1 cellular context compared by ENCODE assay signal in genomic region chr7:66075590-66076458, GRCh38.
TF ChIP-seq lines count a peak whose summit lies in the region.

ASL (plus strand) TSS chr7:66075819; CDS start chr7:66076082, 263 bp downstream.

TF ChIP-seq in HepG2, 621 proteins besides CTCF, POLR2A, EP300 and RAD21 (continued from another document and continues in another):
- TF ChIP-seq FIP1L1 (IDR thresholded peaks at IDR 0.05; ENCODE audit: borderline replicate concordance, insufficient read depth, low read depth, low read length), result no peak
- TF ChIP-seq LRRFIP1 (CRISPR knock-in tag; conservative IDR thresholded peaks at IDR 0.05), result no peak
- peak; percentile 53; the same call in 1 of the 2 replicates for TF ChIP-seq ZFP90 (CRISPR knock-in tag; IDR thresholded peaks at IDR 0.05; ENCODE audit: borderline replicate concordance)
- no peak; the same call in 1 of the 2 replicates for TF ChIP-seq RFX1 (IDR thresholded peaks at IDR 0.05)
- peak; percentile 98; the same call in 1 of the 2 replicates for TF ChIP-seq KLF11 (CRISPR knock-in tag; IDR thresholded peaks at IDR 0.05)
- no peak for TF ChIP-seq ZNF589 (CRISPR knock-in tag; conservative IDR thresholded peaks at IDR 0.05)
- no peak for TF ChIP-seq SRSF4 (IDR thresholded peaks at IDR 0.05; ENCODE audit: low read depth, low read length, poor library complexity, severe bottlenecking)
- no peak for TF ChIP-seq SCMH1 (CRISPR knock-in tag; IDR thresholded peaks at IDR 0.05; ENCODE audit: borderline replicate concordance)
- TF ChIP-seq SIN3B (IDR thresholded peaks at IDR 0.05; ENCODE audit: low read length), result no peak
- TF ChIP-seq HES4 (CRISPR knock-in tag; IDR thresholded peaks at IDR 0.05; ENCODE audit: borderline replicate concordance), result peak; percentile 87; the same call in 1 of the 2 replicates
- TF ChIP-seq ZNF543 (CRISPR knock-in tag; IDR thresholded peaks at IDR 0.05), result no peak
- no peak for TF ChIP-seq ZNF761 (CRISPR knock-in tag; conservative IDR thresholded peaks at IDR 0.05)
- TF ChIP-seq TARDBP (CRISPR knock-in tag; IDR thresholded peaks at IDR 0.05), result peak; percentile 52; the same call in 1 of the 2 replicates
- TF ChIP-seq JUNB (CRISPR knock-in tag; IDR thresholded peaks at IDR 0.05; ENCODE audit: borderline replicate concordance), result no peak
- peak; percentile 73 for TF ChIP-seq SRY (CRISPR knock-in tag; IDR thresholded peaks at IDR 0.05)
- TF ChIP-seq HOXA7 (CRISPR knock-in tag; IDR thresholded peaks at IDR 0.05), result no peak
- TF ChIP-seq HDAC6 (IDR thresholded peaks at IDR 0.05; ENCODE audit: low read depth, low read length), result no peak
- peak; percentile 43 for TF ChIP-seq POGZ (CRISPR knock-in tag; IDR thresholded peaks at IDR 0.05)
- TF ChIP-seq THAP9 (CRISPR knock-in tag; IDR thresholded peaks at IDR 0.05; ENCODE audit: borderline replicate concordance), result peak; percentile 18; the same call in 1 of the 2 replicates
- TF ChIP-seq ZGPAT (CRISPR knock-in tag; IDR thresholded peaks at IDR 0.05), result peak; percentile 83
- TF ChIP-seq ZNF629 (CRISPR knock-in tag; conservative IDR thresholded peaks at IDR 0.05), result no peak; the same call in 1 of the 2 replicates
- TF ChIP-seq RARG (CRISPR knock-in tag; IDR thresholded peaks at IDR 0.05; ENCODE audit: low read depth), result no peak; the same call in 1 of the 2 replicates
- TF ChIP-seq HMG20A (CRISPR knock-in tag; IDR thresholded peaks at IDR 0.05; ENCODE audit: borderline replicate concordance), result no peak; the same call in 1 of the 2 replicates
- peak; percentile 48; the same call in 1 of the 2 replicates for TF ChIP-seq SATB2 (CRISPR knock-in tag; IDR thresholded peaks at IDR 0.05)
- TF ChIP-seq ZNF20 (CRISPR knock-in tag; IDR thresholded peaks at IDR 0.05), result no peak
- TF ChIP-seq ZNF275 (CRISPR knock-in tag; IDR thresholded peaks at IDR 0.05; ENCODE audit: borderline replicate concordance), result 0 out of 2 replicates have a peak, but pooled peaks have one; percentile 41
- no peak for TF ChIP-seq SMAD3 (CRISPR knock-in tag; IDR thresholded peaks at IDR 0.05)
- TF ChIP-seq EEA1 (CRISPR knock-in tag; IDR thresholded peaks at IDR 0.05; ENCODE audit: borderline replicate concordance), result no peak
- peak; percentile 45; the same call in 1 of the 2 replicates for TF ChIP-seq ZNF878 (CRISPR knock-in tag; IDR thresholded peaks at IDR 0.05)
- peak; percentile 39; the same call in 1 of the 2 replicates for TF ChIP-seq ZSCAN31 (CRISPR knock-in tag; IDR thresholded peaks at IDR 0.05; ENCODE audit: low read depth)
- TF ChIP-seq ZNF652 (CRISPR knock-in tag; IDR thresholded peaks at IDR 0.05; ENCODE audit: borderline replicate concordance, low read depth), result no peak
- no peak for TF ChIP-seq ZNF225 (CRISPR knock-in tag; IDR thresholded peaks at IDR 0.05)
- peak; percentile 42; the same call in 1 of the 2 replicates for TF ChIP-seq ZNF580 (CRISPR knock-in tag; IDR thresholded peaks at IDR 0.05; ENCODE audit: borderline replicate concordance, low read depth)
- no peak for TF ChIP-seq FOSL1 (CRISPR knock-in tag; IDR thresholded peaks at IDR 0.05; ENCODE audit: borderline replicate concordance)
- TF ChIP-seq ZFP36L2 (CRISPR knock-in tag; IDR thresholded peaks at IDR 0.05), result no peak
- TF ChIP-seq PATZ1 (CRISPR knock-in tag; IDR thresholded peaks at IDR 0.05), result peak; percentile 28; the same call in 1 of the 2 replicates
- TF ChIP-seq ZNF251 (CRISPR knock-in tag; IDR thresholded peaks at IDR 0.05), result no peak
- peak; percentile 43 for TF ChIP-seq SKI (IDR thresholded peaks at IDR 0.05; ENCODE audit: partially characterized antibody)
- TF ChIP-seq YY1 (IDR thresholded peaks at IDR 0.05; ENCODE audit: insufficient read depth, insufficient replicate concordance, low read depth, low read length), result peak; percentile 51
- TF ChIP-seq ZNF512B (CRISPR knock-in tag; IDR thresholded peaks at IDR 0.05; ENCODE audit: borderline replicate concordance), result no peak
- TF ChIP-seq CCAR2 (optimal IDR thresholded peaks at IDR 0.05; ENCODE audit: low read depth, low read length), result no peak
- TF ChIP-seq ZNF34 (CRISPR knock-in tag; IDR thresholded peaks at IDR 0.05; ENCODE audit: borderline replicate concordance), result no peak
- 0 out of 2 replicates have a peak, but pooled peaks have one; percentile 39 for TF ChIP-seq ZBTB39 (CRISPR knock-in tag; IDR thresholded peaks at IDR 0.05)
- no peak for TF ChIP-seq PLSCR1 (CRISPR knock-in tag; IDR thresholded peaks at IDR 0.05; ENCODE audit: borderline replicate concordance)
